ENCODE assay signal across 8 cellular contexts in the genomic region with DNA sequence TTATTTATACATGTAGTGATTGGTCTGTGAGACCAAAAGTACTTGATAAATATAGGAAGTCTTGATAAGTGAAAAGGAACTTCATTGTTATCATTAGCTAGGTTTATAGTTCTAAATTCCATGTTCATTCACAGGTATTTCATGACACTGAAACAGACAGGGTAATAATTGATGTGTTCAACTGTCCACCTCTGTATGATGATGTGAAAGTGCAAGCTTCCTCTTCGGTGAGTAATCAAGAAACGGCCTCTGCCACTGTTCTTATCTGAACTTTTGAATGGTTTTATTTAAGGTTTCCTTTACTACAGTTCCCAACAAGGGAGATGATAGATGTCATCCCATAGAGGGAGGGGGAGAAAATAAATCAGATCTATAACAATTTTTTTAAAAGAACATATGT. TPM values are rescaled to one million over a fixed set of nuclear protein-coding genes. Genes with fewer than 3 reads are reported as not detected.
DNase-seq lines count a peak whose midpoint lies in the region; ATAC-seq, FAIRE-seq and TF ChIP-seq lines count a peak whose summit lies in the region.
"Not testable (repeated sequence)": the region's sequence is repeated elsewhere in the genome, so short reads cannot be mapped to it uniquely, and the experiment has no call there.

No MANE protein-coding gene starts in this region.

- H3K4me2 ChIP-seq in endothelial cell of umbilical vein (ENCODE audit: insufficient read depth, low read length): not testable (repeated sequence)

- BruUV-seq in endothelial cell of umbilical vein (replicated peaks; lab: Mats Ljungman, UMichigan): not testable (repeated sequence)

- peak; percentile 31 for DNase-seq in endothelial cell of umbilical vein (ENCODE audit: low read depth, low spot score)

- not testable (repeated sequence) for TF ChIP-seq POLR2A in endothelial cell of umbilical vein (IDR thresholded peaks at IDR 0.05; ENCODE audit: low read depth, low read length)

- TF ChIP-seq CTCF in endothelial cell of umbilical vein (IDR thresholded peaks at IDR 0.05; ENCODE audit: extremely low read depth in 1 of 2, insufficient read depth in 1 of 2, low read depth in 1 of 2, low read length in 2 of 2): not testable (repeated sequence)

- not testable (repeated sequence) for H3K4me3 ChIP-seq in endothelial cell of umbilical vein (replicated peaks in 1 of 3; ENCODE audit: insufficient read depth in 1 of 3, low read depth in 1 of 3, low read length in 3 of 3)

- not testable (repeated sequence) for H3K36me3 ChIP-seq in endothelial cell of umbilical vein (ENCODE audit: control insufficient read depth in 2 of 2, extremely low read depth in 1 of 2, insufficient read depth in 2 of 2, low read length in 2 of 2)

- not testable (repeated sequence) for H3K27me3 ChIP-seq in endothelial cell of umbilical vein (ENCODE audit: control insufficient read depth in 2 of 2, insufficient read depth in 2 of 2, low read length in 2 of 2)

- not testable (repeated sequence) for H3K27ac ChIP-seq in endothelial cell of umbilical vein (ENCODE audit: insufficient read depth, low read depth, low read length)

- not testable (repeated sequence) for H3K9ac ChIP-seq in endothelial cell of umbilical vein (replicated peaks; ENCODE audit: extremely low read depth, insufficient read depth, low read length)

- not testable (repeated sequence) for H3K9me3 ChIP-seq in endothelial cell of umbilical vein (replicated peaks; ENCODE audit: control insufficient read depth, insufficient read depth, low read length)

- peak; percentile 21 for FAIRE-seq in endothelial cell of umbilical vein (lab: Jason Lieb, UNC)

- not testable (repeated sequence) for H2AFZ ChIP-seq in endothelial cell of umbilical vein (ENCODE audit: low read depth, low read length)

- intact Hi-C loops in endothelial cell of umbilical vein (cut with micrococcal nuclease): not testable (repeated sequence)

- ATAC-seq in GM18511 (IDR thresholded peaks at IDR 0.05; ENCODE audit: unreplicated experiment) (peak; percentile 97), GM19035 (IDR thresholded peaks at IDR 0.05; ENCODE audit: unreplicated experiment) (peak; percentile 93), GM21390 (IDR thresholded peaks at IDR 0.05; ENCODE audit: unreplicated experiment) (peak; percentile 97), HG02610 (IDR thresholded peaks at IDR 0.05; ENCODE audit: unreplicated experiment) (peak; percentile 60), HG02973 (IDR thresholded peaks at IDR 0.05; ENCODE audit: unreplicated experiment) (peak; percentile 77), HG03342 (IDR thresholded peaks at IDR 0.05; ENCODE audit: unreplicated experiment) (peak; percentile 90), HG03575 (IDR thresholded peaks at IDR 0.05; ENCODE audit: extremely low read depth, insufficient number of reproducible peaks, low FRiP score, unreplicated experiment) (peak; percentile 88)

- not testable (repeated sequence) for H3K4me1 ChIP-seq in endothelial cell of umbilical vein (ENCODE audit: control insufficient read depth, extremely low read depth, insufficient read depth, low read length)

- POLR2A ChIA-PET in endothelial cell of umbilical vein (lab: Charles Lee): not testable (repeated sequence)

- dilution Hi-C loops in endothelial cell of umbilical vein (cut with MboI; ENCODE audit: extremely low pct_ligation_motif_present, low sequenced_read_pairs): not testable (repeated sequence)

- CTCF ChIA-PET in endothelial cell of umbilical vein (lab: Charles Lee): not testable (repeated sequence)

- H3K79me2 ChIP-seq in endothelial cell of umbilical vein (ENCODE audit: control insufficient read depth, insufficient read depth, low read length): not testable (repeated sequence)

- not testable (repeated sequence) for H3K9me1 ChIP-seq in endothelial cell of umbilical vein (replicated peaks; ENCODE audit: control insufficient read depth, extremely low read depth, insufficient read depth, low read length)

- H4K20me1 ChIP-seq in endothelial cell of umbilical vein (replicated peaks; ENCODE audit: control insufficient read depth, extremely low read depth, insufficient read depth, low read length): not testable (repeated sequence)

RNA-seq across cellular contexts. Expression of a gene that starts 59.3 kb away (rescaled TPM):
- 11.7 and 12.4 TPM in 2 replicates for total RNA-seq in endothelial cell of umbilical vein
- 3.7 and 5.4 TPM in 2 replicates for polyA plus RNA-seq in endothelial cell of umbilical vein
- 10.3 and 12.2 TPM in 2 replicates for polyA plus RNA-seq in endothelial cell of umbilical vein (2011; cell fraction: cytosol; rRNA removed)
- polyA plus RNA-seq in endothelial cell of umbilical vein (2011; cell fraction: nucleus; rRNA removed): 35.2 and 38.3 TPM in 2 replicates
- 19.5 and 26.5 TPM in 2 replicates for polyA plus RNA-seq in endothelial cell of umbilical vein (2012)
- polyA minus RNA-seq in endothelial cell of umbilical vein: 6.2 and 7.1 TPM in 2 replicates
- 1.2 TPM for polyA minus RNA-seq in endothelial cell of umbilical vein (2011; cell fraction: cytosol; rRNA and poly(A)+ RNA removed)
- polyA minus RNA-seq in endothelial cell of umbilical vein (2011; cell fraction: nucleus; rRNA and poly(A)+ RNA removed): 9.7 and 14.2 TPM in 2 replicates
